In genomic region chr13:41383400-41383799, GRCh38 we compare ENCODE assay signal across 1 cellular context.
TF ChIP-seq lines count a peak whose summit lies in the region.

No MANE protein-coding gene starts in this region.

TF ChIP-seq in IMR-90, 13 proteins besides CTCF, POLR2A, EP300 and RAD21:
- TF ChIP-seq FOS (IDR thresholded peaks at IDR 0.05; ENCODE audit: low read depth, low read length) (no peak), RCOR1 (IDR thresholded peaks at IDR 0.05; ENCODE audit: insufficient replicate concordance, low read length) (no peak), MXI1 (IDR thresholded peaks at IDR 0.05; ENCODE audit: borderline replicate concordance, low read depth, low read length) (no peak), RFX5 (IDR thresholded peaks at IDR 0.05; ENCODE audit: low read depth, low read length) (no peak), NFE2L2 (IDR thresholded peaks at IDR 0.05; ENCODE audit: low read depth, low read length) (no peak), MAFK (IDR thresholded peaks at IDR 0.05; ENCODE audit: low read depth, low read length) (no peak), BHLHE40 (IDR thresholded peaks at IDR 0.05; ENCODE audit: low read depth, low read length) (no peak), CEBPB (IDR thresholded peaks at IDR 0.05; ENCODE audit: low read depth, low read length) (no peak)
TF ChIP-seq in IMR-90: peak in this region for 0.
